In genomic region chr14:23078692-23079116, GRCh38 we compare ENCODE assay signal across 9 cellular contexts. TPM values are rescaled to one million over a fixed set of nuclear protein-coding genes. Genes with fewer than 3 reads are reported as not detected.
A peak's percentile ranks its signal among the peaks of the same experiment; 100 is the strongest.
DNase-seq lines count a peak whose midpoint lies in the region; ATAC-seq lines count a peak whose summit lies in the region.
"Had no signal": no experiment of that assay in that cellular context is flagged by ENCODE, and none has a peak within 500 bp of the region (broad histone marks: within the 10 kb centered on the region; RNA-seq: fewer than 3 reads in every experiment).

No MANE protein-coding gene starts in this region.

- H3K27ac ChIP-seq in ACC112 (ENCODE audit: low read depth, low read length), result peak overlapping the region; percentile 93
- peak overlapping the region; percentile 28 to 51 for H3K27ac ChIP-seq in esophagus (ENCODE audit: low read depth in 2 of 2, low read length in 1 of 2)

- ATAC-seq in GM19463 (IDR thresholded peaks at IDR 0.05; ENCODE audit: unreplicated experiment) (no peak), HG03565 (IDR thresholded peaks at IDR 0.05; ENCODE audit: unreplicated experiment) (no peak)

- peaks cover 50% of the 10 kb centered on the region for H3K4me1 ChIP-seq in ACC112 (ENCODE audit: control insufficient read depth, insufficient read depth, low read length, unreplicated experiment)
- H3K4me1 ChIP-seq in esophagus (ENCODE audit: control insufficient read depth in 2 of 2, insufficient read depth in 2 of 2, low read length in 1 of 2), result no peaks in the 10 kb centered on the region

- peaks cover 22% of the 10 kb centered on the region for H3K79me2 ChIP-seq in ACC112 (ENCODE audit: control insufficient read depth, insufficient read depth, low read length, unreplicated experiment)

- H3K27me3 ChIP-seq in ACC112 (ENCODE audit: insufficient read depth, low read length), result no peaks in the 10 kb centered on the region
- no peaks in the 10 kb centered on the region for H3K27me3 ChIP-seq in esophagus (ENCODE audit: control insufficient read depth in 1 of 2, insufficient read depth in 2 of 2, low read length in 2 of 2)

- DNase-seq in LoVo (ENCODE audit: low spot score) (peak; percentile 62), mucosa of gallbladder (ENCODE audit: low spot score) (peak; percentile 84), hypothalamus (lab: John Stamatoyannopoulos, UW) (no peak), COR-L47 (lab: John Stamatoyannopoulos, UW) (no peak)
- DNase-seq: DND-41 had no signal

- peaks cover 38% of the 10 kb centered on the region for H3K36me3 ChIP-seq in ACC112 (ENCODE audit: insufficient read depth, low read length)
- peaks cover 15 to 36% of the 10 kb centered on the region in 2 donors for H3K36me3 ChIP-seq in esophagus (ENCODE audit: control insufficient read depth in 2 of 2, insufficient read depth in 2 of 2, low read length in 1 of 2)

- H2AFZ ChIP-seq in ACC112 (ENCODE audit: low read length, unreplicated experiment), result no peak overlapping the region

- H3K4me3 ChIP-seq in ACC112 (ENCODE audit: low read depth, low read length) (peak overlapping the region; percentile 48), esophagus (ENCODE audit: low read depth in 1 of 2, low read length in 2 of 2) (no peak overlapping the region)

- WGBS in esophagus, 2 donors, result 16 to 34% methylated on average over 2 of the region's 2 CpGs

- no peaks in the 10 kb centered on the region for H3K9me3 ChIP-seq in esophagus (ENCODE audit: control insufficient read depth in 2 of 2, insufficient read depth in 1 of 2, low read depth in 1 of 2, low read length in 1 of 2)

RNA-seq across cellular contexts. Expression of gene ACIN1, which starts 16.2 kb away (rescaled TPM):
- polyA plus RNA-seq in esophagus, result 100 to 1,000 TPM in 1 of 2 donors, 10 to 100 TPM in 1; 70.5 to 136 TPM
- 196 TPM for total RNA-seq in mucosa of gallbladder

RNA-seq across cellular contexts. Expression of gene C14orf119, which starts 16.6 kb away (rescaled TPM):
- 10 to 100 TPM; 14.9 to 38.4 TPM for polyA plus RNA-seq in esophagus
- 46.1 TPM for total RNA-seq in mucosa of gallbladder

RNA-seq across cellular contexts. Expression of gene CDH24, which starts 21.4 kb away (rescaled TPM):
- 1 to 10 TPM; 4.2 to 7.4 TPM for polyA plus RNA-seq in esophagus
- total RNA-seq in mucosa of gallbladder, result 22.1 TPM

RNA-seq across cellular contexts. Expression of gene CIROP, which starts 26.1 kb away (rescaled TPM):
- polyA plus RNA-seq in esophagus, result under 1 TPM in 1 of 2 donors, not detected in 1; 0.01 TPM
- total RNA-seq in mucosa of gallbladder, result not detected

RNA-seq across cellular contexts. Expression of gene PSMB11, which starts 36.7 kb away (rescaled TPM):
- polyA plus RNA-seq in esophagus, result not detected
- not detected for total RNA-seq in mucosa of gallbladder

Comparison
In these comparisons a context has a peak if more than half of its experiments do, and no peak if none do; other contexts are left out.
1. DNase-seq: peak in LoVo (single experiment) and mucosa of gallbladder (single experiment); none in hypothalamus (0 of 51) and COR-L47 (single experiment).